Comparison of ENCODE assay signal across 1 cellular context in genomic region chr6:85643530-85644373, GRCh38.
TF ChIP-seq lines count a peak whose summit lies in the region.

No MANE protein-coding gene starts in this region.

TF ChIP-seq in SK-N-SH, 30 proteins besides CTCF, POLR2A, EP300 and RAD21 (continued from another document):
- TF ChIP-seq PBX3 (IDR thresholded peaks at IDR 0.05) (0 out of 2 replicates have a peak, but pooled peaks have one; percentile 18), MXI1 (IDR thresholded peaks at IDR 0.05; ENCODE audit: low read depth, low read length) (peak; percentile 90; the same call in 1 of the 2 replicates), FOXJ3 (CRISPR knock-in tag; IDR thresholded peaks at IDR 0.05) (no peak), REST (IDR thresholded peaks at IDR 0.05; ENCODE audit: low read depth, low read length) (peak; percentile 54), FOXM1 (IDR thresholded peaks at IDR 0.05; ENCODE audit: low read depth) (no peak; the same call in 1 of the 2 replicates), USF1 (IDR thresholded peaks at IDR 0.05; ENCODE audit: borderline replicate concordance, low read depth) (peak; percentile 80), GATA2 (CRISPR knock-in tag; IDR thresholded peaks at IDR 0.05) (no peak), NFIC (IDR thresholded peaks at IDR 0.05; ENCODE audit: borderline replicate concordance) (no peak; the same call in 1 of the 2 replicates)
